Comparison of ENCODE assay signal across 24 cellular contexts in genomic region chr2:1794821-1795220, GRCh38. TPM values are rescaled to one million over a fixed set of nuclear protein-coding genes. Genes with fewer than 3 reads are reported as not detected.
A peak's percentile ranks its signal among the peaks of the same experiment; 100 is the strongest.
DNase-seq lines count a peak whose midpoint lies in the region; ATAC-seq and TF ChIP-seq lines count a peak whose summit lies in the region.
"Had no signal": no experiment of that assay in that cellular context is flagged by ENCODE, and none has a peak within 500 bp of the region (broad histone marks: within the 10 kb centered on the region; RNA-seq: fewer than 3 reads in every experiment).

No MANE protein-coding gene starts in this region.

- peak overlapping the region in 8 of 10 experiments; percentile 55 to 70 (median 68); a peak in 16 of 20 replicates for H3K4me3 ChIP-seq in BLaER1 treated with 17β-estradiol and CSF1 and Interleukin-3, amounts not matched to agents 10 nM and 100 nM
- H3K4me3 ChIP-seq in SJSA1 = no peak overlapping the region
- H3K4me3 ChIP-seq: A549 had no signal

- ATAC-seq in HG03439 (IDR thresholded peaks at IDR 0.05; ENCODE audit: unreplicated experiment) = no peak
- ATAC-seq: A549, SK-N-SH treated with all-trans-retinoic acid at 6 μM for 48 hours had no signal

- DNase-seq in SJSA1 (ENCODE audit: low read depth in 1 of 2, low spot score in 2 of 2) (peak; percentile 66 to 71), posterior vena cava (ENCODE audit: low spot score) (peak; percentile 38), chondrocyte (ENCODE audit: low spot score) (no peak), HCEC 1CT (no peak)
- DNase-seq: CD4-positive, CD25-positive, alpha-beta regulatory T cell; DMS79 treated with DMSO at 0.1 percent for 48 hours; H9; MV-4-11; NCI-H1105 treated with DMSO at 0.1 percent for 48 hours; NCI-H2029 treated with DMSO at 0.1 percent for 48 hours; NCI-H2171; NCI-H345; NCI-H524; NCI-H774; NK-92 treated with Interleukin-12 subunit alpha and Interleukin-12 subunit beta, amount 100 ng/mL, for 24 hours; SHP77 treated with DMSO at 0.1 percent for 48 hours had no signal

- no peak overlapping the region for H3K4me3 Mint-ChIP-seq in chondrocyte (ENCODE audit: unreplicated experiment)
- H3K4me3 Mint-ChIP-seq: B cell; CD4-positive, CD25-positive, alpha-beta regulatory T cell had no signal

- H3K4me1 ChIP-seq in BLaER1 treated with 17β-estradiol and CSF1 and Interleukin-3, amounts not matched to agents 10 nM and 100 nM = peaks cover 81 to 98% (median 92%) of the 10 kb centered on the region in 10 experiments
- H3K4me1 ChIP-seq in SJSA1 (replicated peaks) = peaks cover 64% of the 10 kb centered on the region
- H3K4me1 ChIP-seq: A549 had no signal

- H3K27me3 Mint-ChIP-seq in chondrocyte (ENCODE audit: low read depth) = peaks cover 9% of the 10 kb centered on the region
- H3K27me3 Mint-ChIP-seq: CD4-positive, CD25-positive, alpha-beta regulatory T cell had no signal

- H3K9ac ChIP-seq in BLaER1 treated with 17β-estradiol and CSF1 and Interleukin-3, amounts not matched to agents 10 nM and 100 nM = peak overlapping the region in 9 of 11 experiments; percentile 42 to 97 (median 87); a peak in 17 of 22 replicates
- H3K9ac ChIP-seq: KMS-11 had no signal

- no peak for TF ChIP-seq CTCF in chondrocyte (IDR thresholded peaks at IDR 0.05)

- H3K36me3 ChIP-seq in BLaER1 treated with 17β-estradiol and CSF1 and Interleukin-3, amounts not matched to agents 10 nM and 100 nM = no peaks in the 10 kb centered on the region
- H3K36me3 ChIP-seq in SJSA1 = no peaks in the 10 kb centered on the region

- intact Hi-C loops in posterior vena cava (cut with DNase I) = no loop called here

- H3K4me1 Mint-ChIP-seq in chondrocyte (ENCODE audit: low read depth) = no peaks in the 10 kb centered on the region
- H3K4me1 Mint-ChIP-seq: CD4-positive, CD25-positive, alpha-beta regulatory T cell had no signal

- peak overlapping the region; percentile 89 to 98 (median 94) for H3K4me2 ChIP-seq in BLaER1 treated with 17β-estradiol and CSF1 and Interleukin-3, amounts not matched to agents 10 nM and 100 nM
- H3K4me2 ChIP-seq: A549, KMS-11 had no signal

- H3K36me3 Mint-ChIP-seq in chondrocyte (ENCODE audit: low read depth) = no peaks in the 10 kb centered on the region
- H3K36me3 Mint-ChIP-seq: CD4-positive, CD25-positive, alpha-beta regulatory T cell had no signal

- H3K27ac Mint-ChIP-seq in chondrocyte (ENCODE audit: unreplicated experiment) = no peak overlapping the region
- H3K27ac Mint-ChIP-seq: B cell; CD4-positive, CD25-positive, alpha-beta regulatory T cell; H9 had no signal

- no peaks in the 10 kb centered on the region for H3K9me3 ChIP-seq in BLaER1 treated with 17β-estradiol and CSF1 and Interleukin-3, amounts not matched to agents 10 nM and 100 nM (replicated peaks in 1 of 11)
- H3K9me3 ChIP-seq in SJSA1 (replicated peaks) = no peaks in the 10 kb centered on the region
- H3K9me3 ChIP-seq: A549 had no signal

- peak overlapping the region in 10 of 11 experiments; percentile 26 to 99 (median 92); a peak in 18 of 22 replicates for H3K27ac ChIP-seq in BLaER1 treated with 17β-estradiol and CSF1 and Interleukin-3, amounts not matched to agents 10 nM and 100 nM
- H3K27ac ChIP-seq in SJSA1 = peak overlapping the region; percentile 94
- H3K27ac ChIP-seq in layer of hippocampus (ENCODE audit: low read depth, low read length) = peak overlapping the region; percentile 46
- H3K27ac ChIP-seq: A549, KMS-11, RWPE1 had no signal

- H3K9me3 Mint-ChIP-seq in chondrocyte (ENCODE audit: low read depth) = no peaks in the 10 kb centered on the region
- H3K9me3 Mint-ChIP-seq: H9 had no signal

- H4K20me1 ChIP-seq in BLaER1 treated with 17β-estradiol and CSF1 and Interleukin-3, amounts not matched to agents 10 nM and 100 nM = no peaks in the 10 kb centered on the region

- H3K27me3 ChIP-seq in BLaER1 treated with 17β-estradiol and CSF1 and Interleukin-3, amounts not matched to agents 10 nM and 100 nM = peaks cover 0 to 74% (median 0%) of the 10 kb centered on the region in 11 experiments; a peak in 4 of 22 replicates
- no peaks in the 10 kb centered on the region for H3K27me3 ChIP-seq in SJSA1 (replicated peaks)
- no peaks in the 10 kb centered on the region for H3K27me3 ChIP-seq in layer of hippocampus (ENCODE audit: control insufficient read depth, insufficient read depth, low read length)

RNA-seq across cellular contexts. Expression of gene PXDN, which starts 50.5 kb away (rescaled TPM):
- 199 and 310 TPM in 2 replicates for total RNA-seq in SJSA1 (2014; rRNA removed; shearing (Covaris generic))
- total RNA-seq in posterior vena cava (10 to 100 TPM; 75.3 to 85.8 TPM), chondrocyte (499 to 576 TPM (median 571 TPM) in 3 replicates)

Comparison
In these comparisons a context has a peak if more than half of its experiments do, and no peak if none do; other contexts are left out.
1. DNase-seq: peak in SJSA1 (2 of 2) and posterior vena cava (single experiment); none in chondrocyte (single experiment) and HCEC 1CT (single experiment).
2. Peak in every context shown above with its lines, with median percentiles within 50 percentile points of each other: H3K27ac ChIP-seq.